8 cellular contexts compared by ENCODE assay signal in genomic region chr1:153727463-153728304, GRCh38. TPM values are rescaled to one million over a fixed set of nuclear protein-coding genes. Genes with fewer than 3 reads are reported as not detected.
DNase-seq lines count a peak whose midpoint lies in the region; ATAC-seq, FAIRE-seq and TF ChIP-seq lines count a peak whose summit lies in the region.

A gene with protein sequence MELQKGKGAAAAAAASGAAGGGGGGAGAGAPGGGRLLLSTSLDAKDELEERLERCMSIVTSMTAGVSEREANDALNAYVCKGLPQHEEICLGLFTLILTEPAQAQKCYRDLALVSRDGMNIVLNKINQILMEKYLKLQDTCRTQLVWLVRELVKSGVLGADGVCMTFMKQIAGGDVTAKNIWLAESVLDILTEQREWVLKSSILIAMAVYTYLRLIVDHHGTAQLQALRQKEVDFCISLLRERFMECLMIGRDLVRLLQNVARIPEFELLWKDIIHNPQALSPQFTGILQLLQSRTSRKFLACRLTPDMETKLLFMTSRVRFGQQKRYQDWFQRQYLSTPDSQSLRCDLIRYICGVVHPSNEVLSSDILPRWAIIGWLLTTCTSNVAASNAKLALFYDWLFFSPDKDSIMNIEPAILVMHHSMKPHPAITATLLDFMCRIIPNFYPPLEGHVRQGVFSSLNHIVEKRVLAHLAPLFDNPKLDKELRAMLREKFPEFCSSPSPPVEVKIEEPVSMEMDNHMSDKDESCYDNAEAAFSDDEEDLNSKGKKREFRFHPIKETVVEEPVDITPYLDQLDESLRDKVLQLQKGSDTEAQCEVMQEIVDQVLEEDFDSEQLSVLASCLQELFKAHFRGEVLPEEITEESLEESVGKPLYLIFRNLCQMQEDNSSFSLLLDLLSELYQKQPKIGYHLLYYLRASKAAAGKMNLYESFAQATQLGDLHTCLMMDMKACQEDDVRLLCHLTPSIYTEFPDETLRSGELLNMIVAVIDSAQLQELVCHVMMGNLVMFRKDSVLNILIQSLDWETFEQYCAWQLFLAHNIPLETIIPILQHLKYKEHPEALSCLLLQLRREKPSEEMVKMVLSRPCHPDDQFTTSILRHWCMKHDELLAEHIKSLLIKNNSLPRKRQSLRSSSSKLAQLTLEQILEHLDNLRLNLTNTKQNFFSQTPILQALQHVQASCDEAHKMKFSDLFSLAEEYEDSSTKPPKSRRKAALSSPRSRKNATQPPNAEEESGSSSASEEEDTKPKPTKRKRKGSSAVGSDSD (plus strand): TSS chr1:153728050. CDS start chr1:153728635, 585 bp downstream.

- WGBS in H1 (ENCODE audit: extremely low coverage in 1 of 2, insufficient coverage in 1 of 2, insufficient read length in 1 of 2, insufficient replicate concordance in 2 of 2, low coverage in 1 of 2, low lambda C conversion rate in 2 of 2, missing lambda C conversion rate in 1 of 2), 2 experiments: 5% methylated on average over 29 of the region's 49 CpGs; no CpG with 5 or more reads in 1 of the 2 experiments

- H2BK12ac ChIP-seq in H1 (ENCODE audit: low read depth, low read length): peak within 1 kb of the TSS; percentile 75

- peak within 1 kb of the TSS; percentile 96 for H4K91ac ChIP-seq in H1 (replicated peaks; ENCODE audit: insufficient read length, low read length)

- H3K9ac ChIP-seq in H1 (replicated peaks in 1 of 4; ENCODE audit: extremely low read depth in 1 of 4, low read depth in 3 of 4, low read length in 3 of 4): peak within 1 kb of the TSS; percentile 82 to 92 (median 88)

- peaks cover 0 to 11% (median 3%) of the 10 kb centered on the region in 4 experiments; a peak in 6 of 7 replicates for H3K4me1 ChIP-seq in H1 (replicated peaks in 1 of 4; ENCODE audit: control insufficient read depth in 3 of 4, insufficient read depth in 4 of 4, low read length in 3 of 4)

- peak within 1 kb of the TSS; percentile 88 for H3K27ac ChIP-seq in H1 (ENCODE audit: low read depth, low read length)

- H2AK5ac ChIP-seq in H1 (ENCODE audit: low read depth, low read length): peak within 1 kb of the TSS; percentile 76; the same call in 1 of the 2 replicates

- H3K23me2 ChIP-seq in H1 (ENCODE audit: low read depth, low read length): peaks cover 9% of the 10 kb centered on the region

- no peak within 1 kb of the TSS for H3K23ac ChIP-seq in H1 (ENCODE audit: insufficient read length)

- no peaks in the 10 kb centered on the region for H3K27me3 ChIP-seq in H1 (replicated peaks in 1 of 4; ENCODE audit: control insufficient read depth in 3 of 4, extremely low read depth in 1 of 4, insufficient read depth in 3 of 4, low read length in 3 of 4)

- H3K4me3 ChIP-seq in H1 (ENCODE audit: extremely low read depth in 1 of 4, insufficient read depth in 2 of 4, low read depth in 3 of 4, low read length in 4 of 4): peak within 1 kb of the TSS; percentile 78 to 96 (median 86)

- peak within 1 kb of the TSS; percentile 98 for H2BK120ac ChIP-seq in H1 (replicated peaks; ENCODE audit: low read depth, low read length)

- peak; percentile 40 to 56 for TF ChIP-seq POLR2A in H1 (IDR thresholded peaks at IDR 0.05; ENCODE audit: control extremely low read depth in 1 of 2, low read depth in 2 of 2, low read length in 2 of 2)

- TF ChIP-seq RAD21 in H1 (IDR thresholded peaks at IDR 0.05 in 1 of 2, conservative IDR thresholded peaks at IDR 0.05 in 1 of 2; ENCODE audit: low read depth in 2 of 2, low read length in 2 of 2): no peak; a peak in 1 of 4 replicates

- POLR2A ChIA-PET in H1 (lab: Charles Lee; ENCODE audit: partially characterized antibody): interaction anchor here (0.7 to 9.2 kb wide), 9 partner anchors 13 to 94 kb away, joined by 3 to 60 read pairs (median 4); partner anchors contain the start of genes CHTOP, ILF2, NPR1 and SLC27A3

- peak; percentile 65 for FAIRE-seq in HTR-8/SVneo (lab: Jason Lieb, UNC)
- peak; percentile 84 for FAIRE-seq in H1 (lab: Jason Lieb, UNC)

- 0 out of 8 replicates have a peak, but pooled peaks cover 0 to 6% (median 0%) of the 10 kb centered on the region in 4 experiments for H3K36me3 ChIP-seq in H1 (ENCODE audit: control insufficient read depth in 2 of 4, insufficient read depth in 4 of 4, low read length in 3 of 4)

- H4K20me1 ChIP-seq in H1 (replicated peaks in 1 of 2; ENCODE audit: control insufficient read depth in 1 of 2, insufficient read depth in 2 of 2, low read length in 2 of 2): no peaks in the 10 kb centered on the region

- TF ChIP-seq EP300 in H1 (IDR thresholded peaks at IDR 0.05; ENCODE audit: borderline replicate concordance in 1 of 2, low read depth in 2 of 2, low read length in 2 of 2): no peak

- peak within 1 kb of the TSS; percentile 94 for H4K5ac ChIP-seq in H1 (ENCODE audit: insufficient read length, low read depth, low read length)

- H3K4ac ChIP-seq in H1 (replicated peaks; ENCODE audit: insufficient read length, low read depth, low read length): peak within 1 kb of the TSS; percentile 100

- peak; percentile 100 for DNase-seq in COR-L47 (lab: John Stamatoyannopoulos, UW)
- peak; percentile 99 for DNase-seq in HTR-8/SVneo (ENCODE audit: insufficient read length, low spot score)
- DNase-seq in NOMO-1 treated with dmso at 0.1 percent for 144 hours (lab: John Stamatoyannopoulos, UW; ENCODE audit: unreplicated experiment): peak; percentile 99
- DNase-seq in activated CD8-positive, alpha-beta memory T cell treated with anti-CD3 and anti-CD28 coated beads for 48 hours (ENCODE audit: low read depth in 2 of 3, low spot score in 2 of 3): peak; percentile 76 to 97 (median 97)
- peak; percentile 97 to 99 for DNase-seq in H1 (ENCODE audit: low read depth in 1 of 2, low spot score in 2 of 2)
- DNase-seq in memory B cell (ENCODE audit: low spot score in 2 of 2): peak; percentile 88 to 96
- peak; percentile 95 for DNase-seq in stimulated activated CD8-positive, alpha-beta memory T cell treated with anti-CD3 and anti-CD28 coated beads, Interleukin-12 subunit alpha, Interleukin-12 subunit beta, amount 100 ng/mL, for 24 hours (ENCODE audit: extremely low read depth)

- no peaks in the 10 kb centered on the region; the same call in 1 of the 2 replicates for H3K79me1 ChIP-seq in H1 (ENCODE audit: low read depth, low read length)

- peak within 1 kb of the TSS; percentile 96 for H3K4me3 Mint-ChIP-seq in memory B cell

- H2BK5ac ChIP-seq in H1 (ENCODE audit: low read depth, low read length): peak within 1 kb of the TSS; percentile 99

- peak within 1 kb of the TSS; percentile 72; the same call in 1 of the 2 replicates for H2BK15ac ChIP-seq in H1 (ENCODE audit: low read length)

- peaks cover 0 to 28% of the 10 kb centered on the region in 2 experiments; a peak in 2 of 4 replicates for H3K79me2 ChIP-seq in H1 (ENCODE audit: control insufficient read depth in 1 of 2, insufficient read depth in 2 of 2, low read length in 2 of 2)

- CTCF ChIA-PET in H1 (lab: Charles Lee; ENCODE audit: partially characterized antibody): interaction anchor here (1.4 to 2.2 kb wide), 2 partner anchors 10 to 55 kb away, joined by 4 to 8 read pairs; no protein-coding TSS in a partner anchor

- H3K4me2 ChIP-seq in H1 (ENCODE audit: insufficient read depth in 1 of 2, low read depth in 2 of 2, low read length in 2 of 2): peak within 1 kb of the TSS; percentile 74 to 98

- peaks cover 7% of the 10 kb centered on the region for H3K36me3 Mint-ChIP-seq in memory B cell

- H3K56ac ChIP-seq in H1 (replicated peaks; ENCODE audit: insufficient read length, low read depth, low read length): peak within 1 kb of the TSS; percentile 74

- H3K9me3 Mint-ChIP-seq in memory B cell: no peaks in the 10 kb centered on the region

- H2AFZ ChIP-seq in H1 (ENCODE audit: low read length): peak within 1 kb of the TSS; percentile 82; the same call in 1 of the 2 replicates

- peak; percentile 85 for ATAC-seq in GM21367 (IDR thresholded peaks at IDR 0.05; ENCODE audit: unreplicated experiment)
- ATAC-seq in memory B cell (ENCODE audit: low read depth): peak; percentile 96

- H3K27me3 Mint-ChIP-seq in memory B cell: no peaks in the 10 kb centered on the region

- no peak within 1 kb of the TSS for H3K14ac ChIP-seq in H1 (ENCODE audit: insufficient read length)

- no peaks in the 10 kb centered on the region for H3K9me3 ChIP-seq in H1 (ENCODE audit: insufficient read depth in 2 of 2, low read depth in 1 of 2, low read length in 1 of 2)

- peak within 1 kb of the TSS; percentile 95 for H4K8ac ChIP-seq in H1 (ENCODE audit: extremely low read depth, insufficient read depth, low read length)

- peaks cover 12% of the 10 kb centered on the region for H3K4me1 Mint-ChIP-seq in memory B cell

- peak in 1 of 3 experiments; percentile 11; a peak in 1 of 4 replicates for TF ChIP-seq CTCF in H1 (IDR thresholded peaks at IDR 0.05; ENCODE audit: control extremely low read depth in 1 of 3, insufficient read depth in 1 of 3, low read depth in 1 of 3, low read length in 3 of 3)

- H3K27ac Mint-ChIP-seq in memory B cell: peak within 1 kb of the TSS; percentile 96

- 0 out of 2 replicates have a peak within 1 kb of the TSS, but pooled peaks have one; percentile 48 for H2BK20ac ChIP-seq in H1 (ENCODE audit: low read length)

- peak within 1 kb of the TSS; percentile 99 for H3K18ac ChIP-seq in H1 (ENCODE audit: extremely low read depth, low read length)

TF ChIP-seq in H1, 55 proteins besides CTCF, POLR2A, EP300 and RAD21 (continues in another document):
- TF ChIP-seq E2F6 (IDR thresholded peaks at IDR 0.05): peak; percentile 79

RNA-seq across cellular contexts. Expression of the gene that starts here (rescaled TPM):
- total RNA-seq in H1 (2021; fragmentation: NEBNext Ultra II Directional; extraction: Animal tissue kit (Norgen Biotek cat#: 25700)): 63.2 and 66.8 TPM in 2 replicates
- 86.9 and 93.2 TPM in 2 replicates for polyA plus RNA-seq in H1 (2011; rRNA removed)
- polyA plus RNA-seq in H1 (2011; cell fraction: cytosol; rRNA removed): 46.3 TPM
- polyA plus RNA-seq in H1 (2011; cell fraction: nucleus; rRNA removed): 184 TPM
- 58.2 to 67.1 TPM (median 62.7 TPM) in 4 replicates for polyA plus RNA-seq in H1 (2012, experiment 1 of 2)
- 30.6 TPM for polyA plus RNA-seq in H1 (2012, experiment 2 of 2)
- 36.2 TPM for polyA plus RNA-seq in H1 (2013, experiment 1 of 2)
- polyA plus RNA-seq in H1 (2013, experiment 2 of 2): 32.5 TPM
- polyA minus RNA-seq in H1 (2011; rRNA and poly(A)+ RNA removed): 87.6 and 105 TPM in 2 replicates
- polyA minus RNA-seq in H1 (2011; cell fraction: cytosol; rRNA and poly(A)+ RNA removed): 33.4 TPM
- 71.9 TPM for polyA minus RNA-seq in H1 (2011; cell fraction: nucleus; rRNA and poly(A)+ RNA removed)

Comparison
In these comparisons a context has a peak if more than half of its experiments do, and no peak if none do; other contexts are left out.
1. Peak in every context shown above with its lines: DNase-seq, ATAC-seq, H3K4me3 ChIP-seq and H3K27ac ChIP-seq.